ENCODE assay signal across 15 cellular contexts in the genomic region with DNA sequence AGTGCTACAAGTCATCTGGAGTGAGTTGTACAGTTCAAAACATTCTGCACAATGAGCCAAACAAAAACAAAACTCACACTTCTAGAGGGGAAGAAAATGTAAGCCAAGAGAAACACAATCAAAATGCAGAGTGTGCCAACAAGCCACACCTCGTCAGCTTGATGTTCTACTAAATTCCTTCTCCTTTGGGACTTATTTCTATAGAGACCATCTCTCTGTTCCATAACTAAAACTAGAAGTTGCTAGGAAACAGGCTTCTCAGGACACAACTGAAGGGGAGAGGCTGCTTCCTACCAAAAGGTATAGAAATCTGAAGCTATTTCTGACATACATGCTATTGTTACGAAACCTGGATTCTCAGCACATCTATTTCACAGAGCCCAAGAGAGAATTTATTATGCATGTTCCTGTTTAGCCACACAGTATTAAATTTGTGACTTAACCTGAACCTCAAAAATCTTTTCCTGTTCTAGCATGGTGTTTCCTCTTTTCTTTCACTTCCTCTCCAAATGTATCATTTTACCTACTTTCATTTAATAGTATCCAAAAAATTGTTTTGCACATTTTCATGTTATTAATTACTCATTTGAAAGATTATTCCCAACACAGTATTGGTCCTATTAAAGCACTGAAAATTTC.
DNase-seq lines count a peak whose midpoint lies in the region; FAIRE-seq and TF ChIP-seq lines count a peak whose summit lies in the region.
"Had no signal": no experiment of that assay in that cellular context is flagged by ENCODE, and none has a peak within 500 bp of the region (broad histone marks: within the 10 kb centered on the region; RNA-seq: fewer than 3 reads in every experiment).

No MANE protein-coding gene starts in this region.

- H3K4me3 Mint-ChIP-seq in nephron progenitor cell, result no peak overlapping the region

- H3K27me3 Mint-ChIP-seq in nephron progenitor cell (ENCODE audit: low read depth, poor library complexity), result no peaks in the 10 kb centered on the region

- H3K27me3 ChIP-seq in BLaER1 treated with 17β-estradiol and CSF1 and Interleukin-3, amounts not matched to agents 10 nM and 100 nM, result no peaks in the 10 kb centered on the region
- H3K27me3 ChIP-seq: colonic mucosa, gastrocnemius medialis had no signal

- H3K36me3 Mint-ChIP-seq in nephron progenitor cell (ENCODE audit: low read depth), result peaks cover 24% of the 10 kb centered on the region

- no peak for TF ChIP-seq CTCF in fibroblast of pulmonary artery (IDR thresholded peaks at IDR 0.05; ENCODE audit: low read length, missing control alignments)
- TF ChIP-seq CTCF in nephron progenitor cell (IDR thresholded peaks at IDR 0.05), result no peak

- no peaks in the 10 kb centered on the region for H3K4me1 Mint-ChIP-seq in nephron progenitor cell

- H3K9me3 Mint-ChIP-seq in nephron progenitor cell, result no peaks in the 10 kb centered on the region

- no peaks in the 10 kb centered on the region for H3K9me3 ChIP-seq in BLaER1 treated with 17β-estradiol and CSF1 and Interleukin-3, amounts not matched to agents 10 nM and 100 nM (replicated peaks in 1 of 11)
- H3K9me3 ChIP-seq: colonic mucosa, gastrocnemius medialis had no signal

- peak overlapping the region; percentile 9 to 50 (median 40); a peak in 20 of 22 replicates for H3K4me2 ChIP-seq in BLaER1 treated with 17β-estradiol and CSF1 and Interleukin-3, amounts not matched to agents 10 nM and 100 nM

- DNase-seq in GM18507 (ENCODE audit: extremely low spot score, insufficient read length, low read depth), result no peak
- peak; percentile 15 to 64 for DNase-seq in NOMO-1 (lab: John Stamatoyannopoulos, UW; ENCODE audit: unreplicated experiment in 2 of 2)
- DNase-seq in fibroblast of pulmonary artery (ENCODE audit: low read depth), result peak; percentile 26
- no peak for DNase-seq in KG1 (lab: John Stamatoyannopoulos, UW)
- no peak for DNase-seq in nephron progenitor cell
- DNase-seq in GOT3 (lab: John Stamatoyannopoulos, UW), result no peak
- DNase-seq: activated CD4-positive, alpha-beta T cell treated with anti-CD3 and anti-CD28 coated beads, Interleukin-2, amount 50 U/mL, for 4 hours; activated naive CD4-positive, alpha-beta T cell treated with Interleukin-2 at 50 U/mL for 16 hours; activated T-cell treated with anti-CD3 and anti-CD28 coated beads for 4 hours; colonic mucosa; gastrocnemius medialis; GDM1; left colon; stimulated activated CD8-positive, alpha-beta memory T cell treated with anti-CD3 and anti-CD28 coated beads, Interleukin-4, amount 100 ng/mL, for 48 hours had no signal

- peak; percentile 36 for FAIRE-seq in GM18507 (lab: Jason Lieb, UNC)

- no peak overlapping the region for H3K27ac Mint-ChIP-seq in nephron progenitor cell

- no peak overlapping the region for H3K9ac ChIP-seq in BLaER1 treated with 17β-estradiol and CSF1 and Interleukin-3, amounts not matched to agents 10 nM and 100 nM

- no peak overlapping the region for H3K4me3 ChIP-seq in BLaER1 treated with 17β-estradiol and CSF1 and Interleukin-3, amounts not matched to agents 10 nM and 100 nM
- H3K4me3 ChIP-seq in fibroblast of pulmonary artery (replicated peaks; ENCODE audit: low read depth, low read length), result no peak overlapping the region
- H3K4me3 ChIP-seq: colonic mucosa, gastrocnemius medialis had no signal

- H3K27ac ChIP-seq in BLaER1 treated with 17β-estradiol and CSF1 and Interleukin-3, amounts not matched to agents 10 nM and 100 nM, result no peak overlapping the region
- H3K27ac ChIP-seq: colonic mucosa, gastrocnemius medialis had no signal

- H3K4me1 ChIP-seq in BLaER1 treated with 17β-estradiol and CSF1 and Interleukin-3, amounts not matched to agents 10 nM and 100 nM, result peaks cover 6 to 15% (median 11%) of the 10 kb centered on the region in 10 experiments
- H3K4me1 ChIP-seq: colonic mucosa, gastrocnemius medialis had no signal

- no peaks in the 10 kb centered on the region for H4K20me1 ChIP-seq in BLaER1 treated with 17β-estradiol and CSF1 and Interleukin-3, amounts not matched to agents 10 nM and 100 nM

- no peaks in the 10 kb centered on the region for H3K36me3 ChIP-seq in BLaER1 treated with 17β-estradiol and CSF1 and Interleukin-3, amounts not matched to agents 10 nM and 100 nM
- H3K36me3 ChIP-seq: colonic mucosa, gastrocnemius medialis had no signal

Comparison
In these comparisons a context has a peak if more than half of its experiments do, and no peak if none do; other contexts are left out.
1. DNase-seq: peak in NOMO-1 (2 of 2) and fibroblast of pulmonary artery (single experiment); none in GM18507 (single experiment), KG1 (single experiment), nephron progenitor cell (single experiment) and GOT3 (single experiment).